1 cellular context compared by ENCODE assay signal in genomic region chr15:73941044-73941443, GRCh38.
TF ChIP-seq lines count a peak whose summit lies in the region.

No MANE protein-coding gene starts in this region.

TF ChIP-seq in GM23338, 12 proteins besides CTCF, POLR2A, EP300 and RAD21 (continued from another document):
- TF ChIP-seq REST (IDR thresholded peaks at IDR 0.05; ENCODE audit: unreplicated experiment) (no peak), JUNB (IDR thresholded peaks at IDR 0.05; ENCODE audit: unreplicated experiment) (no peak), NANOG (IDR thresholded peaks at IDR 0.05; ENCODE audit: borderline replicate concordance) (no peak), POLR2AphosphoS5 (IDR thresholded peaks at IDR 0.05; ENCODE audit: low read depth) (no peak), ZNF462 (CRISPR knock-in tag; IDR thresholded peaks at IDR 0.05) (no peak)
